12 cellular contexts compared by ENCODE assay signal in genomic region chr2:149021761-149022160, GRCh38. TPM values are rescaled to one million over a fixed set of nuclear protein-coding genes. Genes with fewer than 3 reads are reported as not detected.
DNase-seq lines count a peak whose midpoint lies in the region; ATAC-seq lines count a peak whose summit lies in the region.
"Had no signal": no experiment of that assay in that cellular context is flagged by ENCODE, and none has a peak within 500 bp of the region (broad histone marks: within the 10 kb centered on the region; RNA-seq: fewer than 3 reads in every experiment).

No MANE protein-coding gene starts in this region.

- ATAC-seq in HG02588 (IDR thresholded peaks at IDR 0.05; ENCODE audit: unreplicated experiment): peak; percentile 68
- ATAC-seq in HG03439 (IDR thresholded peaks at IDR 0.05; ENCODE audit: unreplicated experiment): peak; percentile 65
- ATAC-seq in stimulated activated naive B cell treated with anti-CD40 and anti-IgM and Interleukin-4, amounts not matched to agents 10 μg/mL and 1 μg/mL and 100 μg/mL, for 72 hours (replicated peaks): peak in 1 of 2 donors; percentile 36
- no peak for ATAC-seq in Right ventricle myocardium inferior
- ATAC-seq in right cardiac atrium: no peak

- H3K4me3 Mint-ChIP-seq in stimulated activated naive B cell treated with anti-CD40 and anti-IgM and Interleukin-4, amounts not matched to agents 10 μg/mL and 1 μg/mL and 100 μg/mL, for 72 hours: peak overlapping the region in 1 of 2 donors; percentile 21
- H3K4me3 Mint-ChIP-seq: T-helper 2 cell treated with Interferon-gamma antibody and Interleukin-4, amounts not matched to agents 5 μg/mL and 100 μg/mL, for 36 hours had no signal

- peak; percentile 35 for DNase-seq in SIG-M5 treated with dmso at 0.1 percent for 504 hours (lab: John Stamatoyannopoulos, UW; ENCODE audit: unreplicated experiment)
- no peak for DNase-seq in SIG-M5 (lab: John Stamatoyannopoulos, UW)
- DNase-seq in stimulated activated naive B cell treated with anti-CD40 and anti-IgM and Interleukin-4, amounts not matched to agents 10 μg/mL and 1 μg/mL and 100 μg/mL, for 72 hours: no peak
- DNase-seq in Right ventricle myocardium inferior (ENCODE audit: missing footprints): no peak
- DNase-seq in H7: no peak
- no peak for DNase-seq in right cardiac atrium
- DNase-seq: caudate nucleus, IMR-90, mesendoderm had no signal

- no peaks in the 10 kb centered on the region for H3K9me3 ChIP-seq in right cardiac atrium (ENCODE audit: control insufficient read depth, low read length)

- peak overlapping the region; percentile 75 for H3K27ac Mint-ChIP-seq in stimulated activated naive B cell treated with anti-CD40 and anti-IgM and Interleukin-4, amounts not matched to agents 10 μg/mL and 1 μg/mL and 100 μg/mL, for 72 hours
- H3K27ac Mint-ChIP-seq: T-helper 2 cell treated with Interferon-gamma antibody and Interleukin-4, amounts not matched to agents 5 μg/mL and 100 μg/mL, for 36 hours had no signal

- peaks cover 1% of the 10 kb centered on the region for H3K4me1 ChIP-seq in right cardiac atrium (ENCODE audit: control insufficient read depth, insufficient read depth, low read length)

- 80% methylated on average over 6 of the region's 6 CpGs for WGBS in right cardiac atrium

- no peaks in the 10 kb centered on the region for H3K27me3 ChIP-seq in H7 (ENCODE audit: control insufficient read depth, insufficient read depth, low read length)
- H3K27me3 ChIP-seq in right cardiac atrium (ENCODE audit: control insufficient read depth, insufficient read depth): no peaks in the 10 kb centered on the region

- H3K36me3 ChIP-seq in H7 (replicated peaks; ENCODE audit: control insufficient read depth, insufficient read depth, low read length): peaks cover 9% of the 10 kb centered on the region

- peaks cover 3 to 7% of the 10 kb centered on the region in 2 donors for H3K27me3 Mint-ChIP-seq in stimulated activated naive B cell treated with anti-CD40 and anti-IgM and Interleukin-4, amounts not matched to agents 10 μg/mL and 1 μg/mL and 100 μg/mL, for 72 hours

- intact Hi-C loops in Right ventricle myocardium inferior (cut with DNase I): loop anchor here (10.0 kb wide), 1 partner anchor 293 kb away; no protein-coding TSS in a partner anchor
- intact Hi-C loops in right cardiac atrium (cut with DNase I): loop anchor here in 1 of 4 donors (10.0 kb wide), 1 partner anchor 293 kb away; no protein-coding TSS in a partner anchor

- no peak overlapping the region for H3K27ac ChIP-seq in right cardiac atrium (ENCODE audit: low read length)

- no peaks in the 10 kb centered on the region for H3K36me3 Mint-ChIP-seq in stimulated activated naive B cell treated with anti-CD40 and anti-IgM and Interleukin-4, amounts not matched to agents 10 μg/mL and 1 μg/mL and 100 μg/mL, for 72 hours

- H3K9me3 Mint-ChIP-seq in stimulated activated naive B cell treated with anti-CD40 and anti-IgM and Interleukin-4, amounts not matched to agents 10 μg/mL and 1 μg/mL and 100 μg/mL, for 72 hours: no peaks in the 10 kb centered on the region
- H3K9me3 Mint-ChIP-seq: T-helper 2 cell treated with Interferon-gamma antibody and Interleukin-4, amounts not matched to agents 5 μg/mL and 100 μg/mL, for 36 hours had no signal

- H3K4me1 Mint-ChIP-seq in stimulated activated naive B cell treated with anti-CD40 and anti-IgM and Interleukin-4, amounts not matched to agents 10 μg/mL and 1 μg/mL and 100 μg/mL, for 72 hours: peaks cover 16 to 18% of the 10 kb centered on the region in 2 donors

- H3K4me3 ChIP-seq in H7 (ENCODE audit: insufficient read depth, low read depth, low read length): no peak overlapping the region
- H3K4me3 ChIP-seq in right cardiac atrium (ENCODE audit: low read length): no peak overlapping the region

RNA-seq across cellular contexts. Expression of gene LYPD6B, which starts 16.7 kb away (rescaled TPM):
- total RNA-seq in Right ventricle myocardium inferior (not detected), right cardiac atrium (not detected)
- total RNA-seq in H7 (2014; rRNA removed; shearing (Covaris generic)): 0.22 and 1.9 TPM in 2 replicates
- polyA plus RNA-seq in right cardiac atrium: not detected
- total RNA-seq: IMR-90 had no signal

Comparison
In these comparisons a context has a peak if more than half of its experiments do, and no peak if none do; other contexts are left out.
1. ATAC-seq: peak in HG02588 (single experiment) and HG03439 (single experiment); none in Right ventricle myocardium inferior (single experiment) and right cardiac atrium (0 of 2).